Comparison of ENCODE assay signal across 15 cellular contexts in genomic region chr3:58591496-58592133, GRCh38. TPM values are rescaled to one million over a fixed set of nuclear protein-coding genes. Genes with fewer than 3 reads are reported as not detected.
"Had no signal": no experiment of that assay in that cellular context is flagged by ENCODE, and none has a peak within 500 bp of the region (broad histone marks: within the 10 kb centered on the region; RNA-seq: fewer than 3 reads in every experiment).

No MANE protein-coding gene starts in this region.

- H3K9me3 ChIP-seq: ascending aorta, colonic mucosa, esophagus squamous epithelium, heart left ventricle, tibial artery had no signal

- DNase-seq: activated CD4-positive, CD25-positive, alpha-beta regulatory T cell treated with anti-CD3 and anti-CD28 coated beads, Interleukin-2, amount 50 U/mL, for 72 hours; activated naive CD4-positive, alpha-beta T cell treated with Interleukin-2 at 50 U/mL for 16 hours; activated T-cell treated with anti-CD3 and anti-CD28 coated beads, Interleukin-2, amount 50 U/mL, for 1 hour; colonic mucosa; esophagus squamous epithelium; heart left ventricle; left colon; right cardiac atrium; stimulated activated CD4-positive, alpha-beta T cell treated with anti-CD3 and anti-CD28 coated beads, Interleukin-4, amount 100 ng/mL, for 24 hours; T-helper 2 cell; tibial artery; WERI-Rb-1 had no signal

- H3K4me3 ChIP-seq: ascending aorta, colonic mucosa, esophagus squamous epithelium, heart left ventricle, tibial artery had no signal

- H3K27ac ChIP-seq: ascending aorta, colonic mucosa, esophagus squamous epithelium, heart left ventricle, parathyroid adenoma, tibial artery, WERI-Rb-1 had no signal

- H3K79me2 ChIP-seq: parathyroid adenoma had no signal

- H2AFZ ChIP-seq: parathyroid adenoma had no signal

- H3K4me1 ChIP-seq: colonic mucosa, parathyroid adenoma had no signal

- H3K36me3 ChIP-seq: ascending aorta, colonic mucosa, esophagus squamous epithelium, heart left ventricle, tibial artery, WERI-Rb-1 had no signal

- ATAC-seq: heart left ventricle, left colon, right cardiac atrium had no signal

RNA-seq across cellular contexts. Expression of gene FAM107A, which starts 14.4 kb away (rescaled TPM):
- total RNA-seq: bronchial epithelial cell had no signal
